In genomic region chr18:31992836-31993575, GRCh38 we compare ENCODE assay signal across 1 cellular context.
TF ChIP-seq lines count a peak whose summit lies in the region.

No MANE protein-coding gene starts in this region.

TF ChIP-seq in GM23338, 12 proteins besides CTCF, POLR2A, EP300 and RAD21 (continued from another document):
- no peak for TF ChIP-seq POLR2AphosphoS5 (IDR thresholded peaks at IDR 0.05; ENCODE audit: low read depth)
- no peak for TF ChIP-seq ETS1 (IDR thresholded peaks at IDR 0.05)
- TF ChIP-seq ZNF462 (CRISPR knock-in tag; IDR thresholded peaks at IDR 0.05), result no peak
- no peak for TF ChIP-seq STAT1 (IDR thresholded peaks at IDR 0.05; ENCODE audit: unreplicated experiment)
- TF ChIP-seq NANOG (IDR thresholded peaks at IDR 0.05; ENCODE audit: borderline replicate concordance), result no peak
- TF ChIP-seq JUNB (IDR thresholded peaks at IDR 0.05; ENCODE audit: unreplicated experiment), result no peak
- no peak for TF ChIP-seq EZH2phosphoT487 (IDR thresholded peaks at IDR 0.05; ENCODE audit: unreplicated experiment)
- TF ChIP-seq EZH2 (IDR thresholded peaks at IDR 0.05; ENCODE audit: low read depth, unreplicated experiment), result no peak
TF ChIP-seq in GM23338: peak in this region for 0.
